Comparison of ENCODE assay signal across 10 cellular contexts in genomic region chr17:60141111-60142018, GRCh38. TPM values are rescaled to one million over a fixed set of nuclear protein-coding genes. Genes with fewer than 3 reads are reported as not detected.
DNase-seq lines count a peak whose midpoint lies in the region; ATAC-seq and TF ChIP-seq lines count a peak whose summit lies in the region.
"Had no signal": no experiment of that assay in that cellular context is flagged by ENCODE, and none has a peak within 500 bp of the region (broad histone marks: within the 10 kb centered on the region; RNA-seq: fewer than 3 reads in every experiment).

No MANE protein-coding gene starts in this region.

- H3F3A ChIP-seq in PC-3 (ENCODE audit: low read length, unreplicated experiment) = no peaks in the 10 kb centered on the region

- H3K27ac ChIP-seq in PC-3 (ENCODE audit: low read length) (no peak overlapping the region), parathyroid adenoma (no peak overlapping the region)

- peaks cover 17 to 33% of the 10 kb centered on the region in 2 donors for H3K4me1 Mint-ChIP-seq in effector memory CD8-positive, alpha-beta T cell (ENCODE audit: low read depth in 2 of 2)

- H3K9me2 ChIP-seq in PC-3 (replicated peaks; ENCODE audit: low read length) = no peaks in the 10 kb centered on the region

- no peaks in the 10 kb centered on the region for H3K9me3 ChIP-seq in PC-3 (ENCODE audit: low read length)
- H3K9me3 ChIP-seq in parathyroid adenoma (ENCODE audit: control insufficient read depth, low read length) = no peaks in the 10 kb centered on the region

- H3K9me3 Mint-ChIP-seq in effector memory CD8-positive, alpha-beta T cell = no peaks in the 10 kb centered on the region
- H3K9me3 Mint-ChIP-seq: activated naive CD4-positive, alpha-beta T cell treated with anti-CD3 and anti-CD28 coated beads, Interleukin-2, amount 50 U/mL, for 72 hours had no signal

- CTCF ChIA-PET in PC-3 (lab: Charles Lee) = interaction anchor here (0.7 to 1.0 kb wide), 2 partner anchors 12 to 123 kb away, joined by 3 read pairs; no protein-coding TSS in a partner anchor

- H2AFZ ChIP-seq in PC-3 (ENCODE audit: low read length) (peak overlapping the region; percentile 76), parathyroid adenoma (peak overlapping the region; percentile 31)

- BruUV-seq in PC-3 (replicated peaks; lab: Mats Ljungman, UMichigan) = no TSS peak

- ATAC-seq in PC-3 (no peak; the same call in 1 of the 2 replicates), left lobe of liver (no peak), GM18511 (IDR thresholded peaks at IDR 0.05; ENCODE audit: unreplicated experiment) (no peak)
- no peak for ATAC-seq in effector memory CD8-positive, alpha-beta T cell (replicated peaks)

- H3K79me2 ChIP-seq in PC-3 (ENCODE audit: low read length) (no peaks in the 10 kb centered on the region), parathyroid adenoma (no peaks in the 10 kb centered on the region)

- H3K36me3 ChIP-seq in PC-3 (ENCODE audit: low read depth, low read length) (no peaks in the 10 kb centered on the region), parathyroid adenoma (ENCODE audit: control insufficient read depth, insufficient read depth, low read length) (no peaks in the 10 kb centered on the region)

- peaks cover 10% of the 10 kb centered on the region for H3K36me3 Mint-ChIP-seq in effector memory CD8-positive, alpha-beta T cell (ENCODE audit: insufficient read depth)

- peaks cover 11% of the 10 kb centered on the region for H3K4me1 ChIP-seq in PC-3 (ENCODE audit: insufficient read depth, low read length)
- peaks cover 5% of the 10 kb centered on the region for H3K4me1 ChIP-seq in parathyroid adenoma

- no peak overlapping the region for H3K27ac Mint-ChIP-seq in effector memory CD8-positive, alpha-beta T cell
- H3K27ac Mint-ChIP-seq: activated naive CD4-positive, alpha-beta T cell treated with anti-CD3 and anti-CD28 coated beads, Interleukin-2, amount 50 U/mL, for 72 hours had no signal

- peaks cover 76 to 96% of the 10 kb centered on the region in 2 donors for H3K27me3 Mint-ChIP-seq in effector memory CD8-positive, alpha-beta T cell

- peak overlapping the region; percentile 62; the same call in 1 of the 2 replicates for H3K4me3 ChIP-seq in PC-3 (ENCODE audit: low read length)
- H3K4me3 ChIP-seq in parathyroid adenoma (ENCODE audit: low read depth, low read length) = no peak overlapping the region

- POLR2A ChIA-PET in PC-3 (lab: Charles Lee; ENCODE audit: unreplicated experiment) = interaction anchor here (0.6 kb wide), 1 partner anchor 58 kb away, joined by 4 read pairs; no protein-coding TSS in a partner anchor

- H3K27me3 ChIP-seq in PC-3 (ENCODE audit: low read length) = peaks cover 4% of the 10 kb centered on the region; the same call in 1 of the 2 replicates
- H3K27me3 ChIP-seq in parathyroid adenoma (ENCODE audit: control insufficient read depth, insufficient read depth, low read length) = peaks cover 10% of the 10 kb centered on the region

- H3K9ac ChIP-seq in PC-3 (ENCODE audit: low read length) (no peak overlapping the region; the same call in 1 of the 2 replicates), parathyroid adenoma (no peak overlapping the region)

- no peaks in the 10 kb centered on the region for H4K20me1 ChIP-seq in PC-3 (ENCODE audit: low read length)

- TF ChIP-seq CTCF in PC-3 (conservative IDR thresholded peaks at IDR 0.05; ENCODE audit: low read depth, low read length) (no peak), parathyroid adenoma (IDR thresholded peaks at IDR 0.05) (no peak)

- intact Hi-C loops in PC-3 (cut with micrococcal nuclease) = loop anchor here (10.0 kb wide), 2 partner anchors 93 to 213 kb away; no protein-coding TSS in a partner anchor

- DNase-seq in NCI-H1417 (lab: John Stamatoyannopoulos, UW) (peak in 2 of 3 experiments; percentile 14 to 23), NCI-H1417 treated with DMSO at 0.1 percent for 48 hours (lab: John Stamatoyannopoulos, UW) (no peak), PC-3 (no peak), foreskin melanocyte (peak; percentile 22), left lobe of liver (ENCODE audit: low spot score) (no peak)
- no peak for DNase-seq in effector memory CD8-positive, alpha-beta T cell

- H3K4me2 ChIP-seq in PC-3 (ENCODE audit: low read length) = peak overlapping the region; percentile 85
- no peak overlapping the region for H3K4me2 ChIP-seq in parathyroid adenoma (ENCODE audit: low read length)

- H3K4me3 Mint-ChIP-seq in effector memory CD8-positive, alpha-beta T cell = peak overlapping the region in 1 of 2 donors; percentile 51

RNA-seq across cellular contexts. Expression of gene CA4, which starts 8.4 kb away (rescaled TPM):
- total RNA-seq in PC-3 (2014; rRNA removed) (not detected in 2 replicates), left lobe of liver (0.53 TPM)
- total RNA-seq: activated naive CD4-positive, alpha-beta T cell treated with anti-CD3 and anti-CD28 coated beads, Interleukin-2, amount 50 U/mL, for 72 hours; HT-29 had no signal

Comparison
In these comparisons a context has a peak if more than half of its experiments do, and no peak if none do; other contexts are left out.
1. DNase-seq: peak in NCI-H1417 (2 of 3) and foreskin melanocyte (single experiment); none in NCI-H1417 treated with DMSO at 0.1 percent for 48 hours (single experiment), PC-3 (single experiment), left lobe of liver (single experiment) and effector memory CD8-positive, alpha-beta T cell (0 of 3).